In genomic region chr10:132486539-132487121, GRCh38 we compare ENCODE assay signal across 2 cellular contexts.
TF ChIP-seq lines count a peak whose summit lies in the region.

No MANE protein-coding gene starts in this region.

TF ChIP-seq in GM23338, 12 proteins besides CTCF, POLR2A, EP300 and RAD21:
- TF ChIP-seq EZH2phosphoT487 (IDR thresholded peaks at IDR 0.05; ENCODE audit: unreplicated experiment) (no peak), ZNF462 (CRISPR knock-in tag; IDR thresholded peaks at IDR 0.05) (no peak), CREB1 (CRISPR knock-in tag; IDR thresholded peaks at IDR 0.05; ENCODE audit: low read depth) (no peak), ETS1 (IDR thresholded peaks at IDR 0.05) (no peak), NANOG (IDR thresholded peaks at IDR 0.05; ENCODE audit: borderline replicate concordance) (no peak), STAT1 (IDR thresholded peaks at IDR 0.05; ENCODE audit: unreplicated experiment) (no peak), POLR2AphosphoS5 (IDR thresholded peaks at IDR 0.05; ENCODE audit: low read depth) (no peak), REST (IDR thresholded peaks at IDR 0.05; ENCODE audit: unreplicated experiment) (no peak), EZH2 (IDR thresholded peaks at IDR 0.05; ENCODE audit: low read depth, unreplicated experiment) (no peak), ZNF331 (CRISPR knock-in tag; IDR thresholded peaks at IDR 0.05; ENCODE audit: low read depth) (no peak), JUNB (IDR thresholded peaks at IDR 0.05; ENCODE audit: unreplicated experiment) (no peak), ZNF114 (CRISPR knock-in tag; IDR thresholded peaks at IDR 0.05) (no peak)
TF ChIP-seq in GM23338: peak in this region for 0.

TF ChIP-seq in H1, 55 proteins besides CTCF, POLR2A, EP300 and RAD21:
- TF ChIP-seq NRF1 (IDR thresholded peaks at IDR 0.05; ENCODE audit: low read depth, low read length), result no peak
- TF ChIP-seq, protein P1, sequence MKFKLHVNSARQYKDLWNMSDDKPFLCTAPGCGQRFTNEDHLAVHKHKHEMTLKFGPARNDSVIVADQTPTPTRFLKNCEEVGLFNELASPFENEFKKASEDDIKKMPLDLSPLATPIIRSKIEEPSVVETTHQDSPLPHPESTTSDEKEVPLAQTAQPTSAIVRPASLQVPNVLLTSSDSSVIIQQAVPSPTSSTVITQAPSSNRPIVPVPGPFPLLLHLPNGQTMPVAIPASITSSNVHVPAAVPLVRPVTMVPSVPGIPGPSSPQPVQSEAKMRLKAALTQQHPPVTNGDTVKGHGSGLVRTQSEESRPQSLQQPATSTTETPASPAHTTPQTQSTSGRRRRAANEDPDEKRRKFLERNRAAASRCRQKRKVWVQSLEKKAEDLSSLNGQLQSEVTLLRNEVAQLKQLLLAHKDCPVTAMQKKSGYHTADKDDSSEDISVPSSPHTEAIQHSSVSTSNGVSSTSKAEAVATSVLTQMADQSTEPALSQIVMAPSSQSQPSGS (IDR thresholded peaks at IDR 0.05; ENCODE audit: low read length), result no peak
